9 cellular contexts compared by ENCODE assay signal in the genomic region with DNA sequence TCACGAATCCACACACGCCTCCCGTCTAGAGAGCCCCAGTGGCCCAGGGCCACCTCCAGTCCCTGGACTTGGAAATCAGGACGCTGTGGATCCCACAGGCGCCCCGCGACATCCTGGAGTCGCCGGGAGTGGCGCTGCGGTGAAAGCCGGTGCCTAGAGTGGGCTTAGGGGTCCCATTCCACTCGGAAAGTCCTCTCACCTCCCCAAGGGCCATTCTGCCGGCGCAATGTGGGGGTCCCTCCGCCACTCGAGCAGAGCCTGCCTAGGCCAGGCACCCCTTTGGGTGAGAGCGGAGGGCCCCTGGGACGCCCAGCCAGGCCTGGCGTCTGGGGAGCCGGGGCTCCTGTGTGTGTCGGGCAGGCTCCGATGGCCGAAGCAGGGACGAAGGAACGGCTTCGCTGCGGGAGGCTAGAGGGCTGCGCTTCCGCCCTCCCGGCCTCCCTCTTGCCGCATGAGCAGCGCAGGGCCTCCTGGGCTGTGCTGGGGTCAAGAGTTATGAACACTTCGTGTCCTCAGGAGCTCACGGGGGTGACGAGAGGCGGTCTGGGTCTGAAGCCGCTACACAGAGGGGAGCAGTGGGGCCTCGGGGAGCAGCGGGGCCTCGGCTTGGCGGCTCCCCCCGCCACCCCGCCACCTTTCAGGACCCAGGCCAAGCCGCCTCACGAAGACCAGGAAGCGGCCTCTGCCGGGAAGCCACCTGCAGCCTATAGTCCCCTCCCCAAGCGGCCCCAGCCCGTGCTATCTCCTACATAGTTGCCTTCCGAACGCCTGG. TPM values are rescaled to one million over a fixed set of nuclear protein-coding genes. Genes with fewer than 3 reads are reported as not detected.
DNase-seq lines count a peak whose midpoint lies in the region; ATAC-seq and TF ChIP-seq lines count a peak whose summit lies in the region.
"Had no signal": no experiment of that assay in that cellular context is flagged by ENCODE, and none has a peak within 500 bp of the region (broad histone marks: within the 10 kb centered on the region; RNA-seq: fewer than 3 reads in every experiment).

No MANE protein-coding gene starts in this region.

- peak; percentile 45 for ATAC-seq in GM19467 (IDR thresholded peaks at IDR 0.05; ENCODE audit: unreplicated experiment)
- ATAC-seq in HG03354 (IDR thresholded peaks at IDR 0.05; ENCODE audit: poor library complexity, severe bottlenecking, unreplicated experiment) = peak; percentile 56
- peak; percentile 63 to 65 for ATAC-seq in right cardiac atrium

- H3K27ac ChIP-seq in right cardiac atrium (ENCODE audit: low read length) (no peak overlapping the region), spleen (no peak overlapping the region)

- H3K27ac Mint-ChIP-seq in Caco-2 (ENCODE audit: unreplicated experiment) = no peak overlapping the region
- H3K27ac Mint-ChIP-seq: activated B cell treated with CpG ODN at 0.5 μM for 24 hours had no signal

- no peaks in the 10 kb centered on the region for H3K27me3 ChIP-seq in right cardiac atrium (ENCODE audit: control insufficient read depth, insufficient read depth)
- peaks cover 6 to 73% (median 62%) of the 10 kb centered on the region in 7 donors for H3K27me3 ChIP-seq in spleen (replicated peaks in 1 of 7)
- no peaks in the 10 kb centered on the region; the same call in 1 of the 2 replicates for H3K27me3 ChIP-seq in Caco-2 (replicated peaks; ENCODE audit: control insufficient read depth, insufficient read depth, low read length)

- H3K27me3 Mint-ChIP-seq in Caco-2 (ENCODE audit: insufficient read depth, unreplicated experiment) = peaks cover 21% of the 10 kb centered on the region

- H3K9me3 Mint-ChIP-seq in Caco-2 (ENCODE audit: unreplicated experiment) = no peaks in the 10 kb centered on the region
- H3K9me3 Mint-ChIP-seq: activated B cell treated with CpG ODN at 0.5 μM for 24 hours had no signal

- no TSS peak for BruUV-seq in Caco-2 (replicated peaks; lab: Mats Ljungman, UMichigan)

- POLR2A ChIA-PET in Caco-2 (lab: Charles Lee) = no interaction called here

- TF ChIP-seq CTCF in spleen (IDR thresholded peaks at IDR 0.05 in 8 of 11, conservative IDR thresholded peaks at IDR 0.05 in 3 of 11) (peak in 1 of 11 experiments; percentile 11), Caco-2 (IDR thresholded peaks at IDR 0.05; ENCODE audit: insufficient read depth in 1 of 2, low read depth in 1 of 2, low read length in 1 of 2, severe bottlenecking in 1 of 2, unreplicated experiment in 1 of 2) (no peak)

- H3K36me3 Mint-ChIP-seq in Caco-2 (ENCODE audit: insufficient read depth, unreplicated experiment) = no peaks in the 10 kb centered on the region

- 5% methylated on average over 52 of the region's 52 CpGs for WGBS in right cardiac atrium
- WGBS in spleen, 5 donors = 0 to 9% (median 4%) methylated on average over 5 to 52 of the region's 52 CpGs

- H3K4me1 Mint-ChIP-seq in Caco-2 (ENCODE audit: low read depth, unreplicated experiment) = no peaks in the 10 kb centered on the region

- H3K4me3 Mint-ChIP-seq in Caco-2 (ENCODE audit: unreplicated experiment) = no peak overlapping the region
- H3K4me3 Mint-ChIP-seq: activated B cell treated with CpG ODN at 0.5 μM for 24 hours had no signal

- peak overlapping the region; percentile 19 for H3K4me3 ChIP-seq in right cardiac atrium (ENCODE audit: low read length)
- H3K4me3 ChIP-seq in spleen = peak overlapping the region in 4 of 8 donors; percentile 13 to 51 (median 17)
- no peak overlapping the region for H3K4me3 ChIP-seq in Caco-2 (ENCODE audit: low read depth, low read length)

- CTCF ChIA-PET in Caco-2 (lab: Charles Lee) = interaction anchor here (1.3 kb wide), 1 partner anchor 79 kb away, joined by 3 read pairs; no protein-coding TSS in a partner anchor

- no peak for TF ChIP-seq POLR2A in spleen (IDR thresholded peaks at IDR 0.05)

- H3K9me3 ChIP-seq in right cardiac atrium (ENCODE audit: control insufficient read depth, low read length) (no peaks in the 10 kb centered on the region), spleen (no peaks in the 10 kb centered on the region), Caco-2 (no peaks in the 10 kb centered on the region)

- DNase-seq in right cardiac atrium (peak in 1 of 3 donors; percentile 48), spleen (peak; percentile 79), NCI-H748 treated with DMSO at 0.1 percent for 48 hours (lab: John Stamatoyannopoulos, UW) (no peak), NCI-H226 (no peak), Caco-2 (no peak), NCI-H345 (lab: John Stamatoyannopoulos, UW) (no peak)
- DNase-seq: activated B cell treated with CpG ODN at 0.5 μM for 24 hours had no signal

- H3K4me1 ChIP-seq in right cardiac atrium (ENCODE audit: control insufficient read depth, insufficient read depth, low read length) = peaks cover 3% of the 10 kb centered on the region
- H3K4me1 ChIP-seq in spleen = peaks cover 15 to 50% (median 42%) of the 10 kb centered on the region in 6 donors
- H3K4me1 ChIP-seq in Caco-2 = 0 out of 2 replicates have a peak, but pooled peaks cover 4% of the 10 kb centered on the region

- H3K36me3 ChIP-seq in spleen = no peaks in the 10 kb centered on the region
- no peaks in the 10 kb centered on the region for H3K36me3 ChIP-seq in Caco-2 (ENCODE audit: control insufficient read depth, insufficient read depth, low read length)

- intact Hi-C loops in right cardiac atrium (cut with DNase I) = no loop called here
- intact Hi-C loops in spleen (cut with DNase I; ENCODE audit: low total_unique reads) = no loop called here
- intact Hi-C loops in Caco-2 (cut with micrococcal nuclease; ENCODE audit: unreplicated experiment) = loop anchor here (5.0 kb wide), 1 partner anchor 1141 kb away; no protein-coding TSS in a partner anchor

RNA-seq across cellular contexts. Expression of gene POU3F2, which starts 13.6 kb away (rescaled TPM):
- total RNA-seq in right cardiac atrium (not detected), spleen (not detected), Caco-2 (2022) (not detected in 2 replicates)
- polyA plus RNA-seq in right cardiac atrium (0.05 TPM), spleen (under 1 TPM in 1 of 3 donors, not detected in 2; 0.06 TPM)
- total RNA-seq: activated B cell treated with CpG ODN at 0.5 μM for 24 hours had no signal
